Comparison of ENCODE assay signal across 8 cellular contexts in genomic region chr1:85628791-85629531, GRCh38. TPM values are rescaled to one million over a fixed set of nuclear protein-coding genes. Genes with fewer than 3 reads are reported as not detected.
DNase-seq lines count a peak whose midpoint lies in the region; FAIRE-seq and TF ChIP-seq lines count a peak whose summit lies in the region.

No MANE protein-coding gene starts in this region.

- H3K9me2 ChIP-seq in hepatocyte (replicated peaks; ENCODE audit: insufficient read depth) = no peaks in the 10 kb centered on the region

- no peaks in the 10 kb centered on the region for H3K27me3 ChIP-seq in ascending aorta
- H3K27me3 ChIP-seq in hepatocyte = no peaks in the 10 kb centered on the region
- no peaks in the 10 kb centered on the region for H3K27me3 ChIP-seq in stomach smooth muscle (ENCODE audit: control insufficient read depth in 1 of 2, insufficient read depth in 2 of 2, low read length in 2 of 2)

- H3K79me2 ChIP-seq in hepatocyte = no peaks in the 10 kb centered on the region

- no peak for TF ChIP-seq CTCF in ascending aorta (IDR thresholded peaks at IDR 0.05)
- no peak for TF ChIP-seq CTCF in hepatocyte (IDR thresholded peaks at IDR 0.05; ENCODE audit: poor library complexity)

- H2AFZ ChIP-seq in hepatocyte = peak overlapping the region; percentile 11

- peak overlapping the region in 1 of 2 donors; percentile 21 for H3K9ac ChIP-seq in stomach smooth muscle (ENCODE audit: low read length in 2 of 2)

- H3K4me3 ChIP-seq in ascending aorta = peak overlapping the region in 1 of 2 donors; percentile 1
- no peak overlapping the region for H3K4me3 ChIP-seq in hepatocyte
- peak overlapping the region in 1 of 2 donors; percentile 35 for H3K4me3 ChIP-seq in stomach smooth muscle (ENCODE audit: low read length in 2 of 2)

- peak overlapping the region; percentile 82 to 91 for H3K27ac ChIP-seq in ascending aorta
- H3K27ac ChIP-seq in hepatocyte = peak overlapping the region; percentile 90
- H3K27ac ChIP-seq in stomach smooth muscle (ENCODE audit: low read length) = peak overlapping the region; percentile 82

- DNase-seq in HTR-8/SVneo (ENCODE audit: insufficient read length, low spot score) = peak; percentile 38
- peak in 1 of 2 donors; percentile 79 for DNase-seq in ascending aorta (ENCODE audit: low spot score in 2 of 2)
- peak; percentile 54 for DNase-seq in hepatocyte (ENCODE audit: low spot score)
- DNase-seq in NCI-H1436 treated with DMSO at 0.1 percent for 48 hours (lab: John Stamatoyannopoulos, UW) = no peak
- no peak for DNase-seq in CD1c-positive myeloid dendritic cell (ENCODE audit: extremely low spot score)
- DNase-seq in activated CD4-positive, alpha-beta T cell treated with anti-CD3 and anti-CD28 coated beads, Interleukin-2, amount 50 U/mL, for 4 hours = no peak
- DNase-seq in mesenteric fat pad (ENCODE audit: low spot score) = no peak

- 33% methylated on average over 9 of the region's 9 CpGs for WGBS in hepatocyte (ENCODE audit: low lambda C conversion rate, missing lambda C conversion rate)

- no peaks in the 10 kb centered on the region for H4K20me1 ChIP-seq in hepatocyte (ENCODE audit: insufficient read depth, poor library complexity, severe bottlenecking)

- H3K4me2 ChIP-seq in hepatocyte = peak overlapping the region; percentile 53

- H3K4me1 ChIP-seq in ascending aorta (peaks cover 2 to 21% of the 10 kb centered on the region in 2 donors), hepatocyte (ENCODE audit: insufficient read depth) (peaks cover 22% of the 10 kb centered on the region), stomach smooth muscle (ENCODE audit: control insufficient read depth, insufficient read depth, low read length) (peaks cover 6% of the 10 kb centered on the region)

- no peaks in the 10 kb centered on the region for H3K36me3 ChIP-seq in ascending aorta
- no peaks in the 10 kb centered on the region for H3K36me3 ChIP-seq in hepatocyte (replicated peaks; ENCODE audit: insufficient read depth, low read depth)
- H3K36me3 ChIP-seq in stomach smooth muscle (ENCODE audit: control insufficient read depth in 2 of 2, insufficient read depth in 2 of 2, low read length in 2 of 2) = no peaks in the 10 kb centered on the region

- peak; percentile 60 for FAIRE-seq in HTR-8/SVneo (lab: Jason Lieb, UNC)

- no peaks in the 10 kb centered on the region for H3K9me3 ChIP-seq in ascending aorta
- H3K9me3 ChIP-seq in hepatocyte (ENCODE audit: low read depth) = no peaks in the 10 kb centered on the region
- no peaks in the 10 kb centered on the region for H3K9me3 ChIP-seq in stomach smooth muscle (ENCODE audit: control insufficient read depth in 2 of 2, low read length in 2 of 2)

- intact Hi-C loops in ascending aorta (cut with DNase I) = loop anchor here (5.0 kb wide), 1 partner anchor 47 kb away; the partner anchor contains the start of gene CCN1

RNA-seq across cellular contexts. Expression of gene CCN1, which starts 48.4 kb away (rescaled TPM):
- 933 TPM for total RNA-seq in ascending aorta
- 58.6 and 84.1 TPM in 2 replicates for total RNA-seq in hepatocyte
- 364 and 380 TPM in 2 replicates for polyA plus RNA-seq in hepatocyte
- total RNA-seq in mesenteric fat pad = 536 TPM

Comparison
In these comparisons a context has a peak if more than half of its experiments do, and no peak if none do; other contexts are left out.
1. DNase-seq: peak in HTR-8/SVneo (single experiment) and hepatocyte (single experiment); none in NCI-H1436 treated with DMSO at 0.1 percent for 48 hours (single experiment), CD1c-positive myeloid dendritic cell (single experiment), activated CD4-positive, alpha-beta T cell treated with anti-CD3 and anti-CD28 coated beads, Interleukin-2, amount 50 U/mL, for 4 hours (0 of 2) and mesenteric fat pad (single experiment).
2. Peak in every context shown above with its lines, with median percentiles within 50 percentile points of each other: H3K27ac ChIP-seq.